In genomic region chr1:177983824-177984528, GRCh38 we compare ENCODE assay signal across 1 cellular context.
A peak's percentile ranks its signal among the peaks of the same experiment; 100 is the strongest.
TF ChIP-seq lines count a peak whose summit lies in the region.

No MANE protein-coding gene starts in this region.

TF ChIP-seq in HEK293, 187 proteins besides CTCF, POLR2A, EP300 and RAD21 (continued from another document and continues in another):
- TF ChIP-seq ZNF26 (tag by site-specific recombination; IDR thresholded peaks at IDR 0.05) (no peak), ZNF433 (tag by site-specific recombination; IDR thresholded peaks at IDR 0.05; ENCODE audit: low read depth) (no peak), ZNF24 (tag by site-specific recombination; IDR thresholded peaks at IDR 0.05) (peak; percentile 43; the same call in 1 of the 2 replicates), ZFP69B (tag by site-specific recombination; IDR thresholded peaks at IDR 0.05) (peak; percentile 68; the same call in 1 of the 2 replicates), ZNF623 (tag by site-specific recombination; IDR thresholded peaks at IDR 0.05) (no peak), ZNF248 (tag by site-specific recombination; IDR thresholded peaks at IDR 0.05) (no peak), KLF9 (tag by site-specific recombination; IDR thresholded peaks at IDR 0.05; ENCODE audit: low read depth) (no peak), RBAK (tag by site-specific recombination; IDR thresholded peaks at IDR 0.05) (no peak), SCRT2 (tag by site-specific recombination; IDR thresholded peaks at IDR 0.05) (no peak), MEIS1 (CRISPR knock-in tag; IDR thresholded peaks at IDR 0.05; ENCODE audit: borderline replicate concordance) (no peak), ZBTB48 (tag by site-specific recombination; IDR thresholded peaks at IDR 0.05) (peak; percentile 51; the same call in 1 of the 2 replicates), ZNF843 (tag by site-specific recombination; IDR thresholded peaks at IDR 0.05) (0 out of 2 replicates have a peak, but pooled peaks have one; percentile 23), ZNF830 (tag by site-specific recombination; IDR thresholded peaks at IDR 0.05; ENCODE audit: low read depth) (no peak), MZF1 (tag by site-specific recombination; IDR thresholded peaks at IDR 0.05; ENCODE audit: borderline replicate concordance) (no peak), WT1 (tag by site-specific recombination; IDR thresholded peaks at IDR 0.05) (no peak), ZNF639 (tag by site-specific recombination; IDR thresholded peaks at IDR 0.05) (no peak), ZNF175 (tag by site-specific recombination; IDR thresholded peaks at IDR 0.05) (no peak), ZNF624 (tag by site-specific recombination; IDR thresholded peaks at IDR 0.05) (no peak), GLI4 (tag by site-specific recombination; IDR thresholded peaks at IDR 0.05) (no peak), ZNF777 (tag by site-specific recombination; IDR thresholded peaks at IDR 0.05; ENCODE audit: borderline replicate concordance) (no peak), ZNF664 (tag by site-specific recombination; IDR thresholded peaks at IDR 0.05) (no peak), ZNF155 (tag by site-specific recombination; IDR thresholded peaks at IDR 0.05) (no peak), MYNN (tag by site-specific recombination; IDR thresholded peaks at IDR 0.05; ENCODE audit: borderline replicate concordance) (no peak), ZNF214 (tag by site-specific recombination; IDR thresholded peaks at IDR 0.05; ENCODE audit: borderline replicate concordance) (no peak), ZNF501 (tag by site-specific recombination; IDR thresholded peaks at IDR 0.05) (0 out of 2 replicates have a peak, but pooled peaks have one; percentile 27), ZNF354C (tag by site-specific recombination; IDR thresholded peaks at IDR 0.05; ENCODE audit: borderline replicate concordance, low read depth) (no peak), KLF8 (tag by site-specific recombination; IDR thresholded peaks at IDR 0.05) (peak; percentile 58; the same call in 1 of the 2 replicates), BCL11A (tag by site-specific recombination; IDR thresholded peaks at IDR 0.05; ENCODE audit: low read depth) (no peak), ZNF302 (tag by site-specific recombination; IDR thresholded peaks at IDR 0.05; ENCODE audit: low read depth) (no peak), ZNF558 (tag by site-specific recombination; IDR thresholded peaks at IDR 0.05) (no peak), ZNF394 (tag by site-specific recombination; IDR thresholded peaks at IDR 0.05; ENCODE audit: borderline replicate concordance) (peak; percentile 31; the same call in 1 of the 2 replicates), ZSCAN4 (tag by site-specific recombination; IDR thresholded peaks at IDR 0.05) (no peak), ZIC2 (tag by site-specific recombination; IDR thresholded peaks at IDR 0.05) (peak; percentile 83), ZNF560 (tag by site-specific recombination; IDR thresholded peaks at IDR 0.05; ENCODE audit: borderline replicate concordance) (no peak), ZNF747 (tag by site-specific recombination; IDR thresholded peaks at IDR 0.05) (no peak), ZNF350 (tag by site-specific recombination; IDR thresholded peaks at IDR 0.05) (no peak; the same call in 1 of the 2 replicates)
- TF ChIP-seq, protein P1, sequence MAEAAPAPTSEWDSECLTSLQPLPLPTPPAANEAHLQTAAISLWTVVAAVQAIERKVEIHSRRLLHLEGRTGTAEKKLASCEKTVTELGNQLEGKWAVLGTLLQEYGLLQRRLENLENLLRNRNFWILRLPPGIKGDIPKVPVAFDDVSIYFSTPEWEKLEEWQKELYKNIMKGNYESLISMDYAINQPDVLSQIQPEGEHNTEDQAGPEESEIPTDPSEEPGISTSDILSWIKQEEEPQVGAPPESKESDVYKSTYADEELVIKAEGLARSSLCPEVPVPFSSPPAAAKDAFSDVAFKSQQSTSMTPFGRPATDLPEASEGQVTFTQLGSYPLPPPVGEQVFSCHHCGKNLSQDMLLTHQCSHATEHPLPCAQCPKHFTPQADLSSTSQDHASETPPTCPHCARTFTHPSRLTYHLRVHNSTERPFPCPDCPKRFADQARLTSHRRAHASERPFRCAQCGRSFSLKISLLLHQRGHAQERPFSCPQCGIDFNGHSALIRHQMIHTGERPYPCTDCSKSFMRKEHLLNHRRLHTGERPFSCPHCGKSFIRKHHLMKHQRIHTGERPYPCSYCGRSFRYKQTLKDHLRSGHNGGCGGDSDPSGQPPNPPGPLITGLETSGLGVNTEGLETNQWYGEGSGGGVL (tag by site-specific recombination; IDR thresholded peaks at IDR 0.05), result no peak
- TF ChIP-seq, protein P2, sequence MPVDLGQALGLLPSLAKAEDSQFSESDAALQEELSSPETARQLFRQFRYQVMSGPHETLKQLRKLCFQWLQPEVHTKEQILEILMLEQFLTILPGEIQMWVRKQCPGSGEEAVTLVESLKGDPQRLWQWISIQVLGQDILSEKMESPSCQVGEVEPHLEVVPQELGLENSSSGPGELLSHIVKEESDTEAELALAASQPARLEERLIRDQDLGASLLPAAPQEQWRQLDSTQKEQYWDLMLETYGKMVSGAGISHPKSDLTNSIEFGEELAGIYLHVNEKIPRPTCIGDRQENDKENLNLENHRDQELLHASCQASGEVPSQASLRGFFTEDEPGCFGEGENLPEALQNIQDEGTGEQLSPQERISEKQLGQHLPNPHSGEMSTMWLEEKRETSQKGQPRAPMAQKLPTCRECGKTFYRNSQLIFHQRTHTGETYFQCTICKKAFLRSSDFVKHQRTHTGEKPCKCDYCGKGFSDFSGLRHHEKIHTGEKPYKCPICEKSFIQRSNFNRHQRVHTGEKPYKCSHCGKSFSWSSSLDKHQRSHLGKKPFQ (tag by site-specific recombination; IDR thresholded peaks at IDR 0.05), result no peak
- TF ChIP-seq, protein P3, sequence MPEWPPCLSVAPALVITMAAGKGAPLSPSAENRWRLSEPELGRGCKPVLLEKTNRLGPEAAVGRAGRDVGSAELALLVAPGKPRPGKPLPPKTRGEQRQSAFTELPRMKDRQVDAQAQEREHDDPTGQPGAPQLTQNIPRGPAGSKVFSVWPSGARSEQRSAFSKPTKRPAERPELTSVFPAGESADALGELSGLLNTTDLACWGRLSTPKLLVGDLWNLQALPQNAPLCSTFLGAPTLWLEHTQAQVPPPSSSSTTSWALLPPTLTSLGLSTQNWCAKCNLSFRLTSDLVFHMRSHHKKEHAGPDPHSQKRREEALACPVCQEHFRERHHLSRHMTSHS (tag by site-specific recombination; IDR thresholded peaks at IDR 0.05), result no peak
- TF ChIP-seq, protein P4, sequence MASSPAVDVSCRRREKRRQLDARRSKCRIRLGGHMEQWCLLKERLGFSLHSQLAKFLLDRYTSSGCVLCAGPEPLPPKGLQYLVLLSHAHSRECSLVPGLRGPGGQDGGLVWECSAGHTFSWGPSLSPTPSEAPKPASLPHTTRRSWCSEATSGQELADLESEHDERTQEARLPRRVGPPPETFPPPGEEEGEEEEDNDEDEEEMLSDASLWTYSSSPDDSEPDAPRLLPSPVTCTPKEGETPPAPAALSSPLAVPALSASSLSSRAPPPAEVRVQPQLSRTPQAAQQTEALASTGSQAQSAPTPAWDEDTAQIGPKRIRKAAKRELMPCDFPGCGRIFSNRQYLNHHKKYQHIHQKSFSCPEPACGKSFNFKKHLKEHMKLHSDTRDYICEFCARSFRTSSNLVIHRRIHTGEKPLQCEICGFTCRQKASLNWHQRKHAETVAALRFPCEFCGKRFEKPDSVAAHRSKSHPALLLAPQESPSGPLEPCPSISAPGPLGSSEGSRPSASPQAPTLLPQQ (tag by site-specific recombination; IDR thresholded peaks at IDR 0.05), result peak; percentile 73; the same call in 1 of the 2 replicates
- TF ChIP-seq, protein P5, sequence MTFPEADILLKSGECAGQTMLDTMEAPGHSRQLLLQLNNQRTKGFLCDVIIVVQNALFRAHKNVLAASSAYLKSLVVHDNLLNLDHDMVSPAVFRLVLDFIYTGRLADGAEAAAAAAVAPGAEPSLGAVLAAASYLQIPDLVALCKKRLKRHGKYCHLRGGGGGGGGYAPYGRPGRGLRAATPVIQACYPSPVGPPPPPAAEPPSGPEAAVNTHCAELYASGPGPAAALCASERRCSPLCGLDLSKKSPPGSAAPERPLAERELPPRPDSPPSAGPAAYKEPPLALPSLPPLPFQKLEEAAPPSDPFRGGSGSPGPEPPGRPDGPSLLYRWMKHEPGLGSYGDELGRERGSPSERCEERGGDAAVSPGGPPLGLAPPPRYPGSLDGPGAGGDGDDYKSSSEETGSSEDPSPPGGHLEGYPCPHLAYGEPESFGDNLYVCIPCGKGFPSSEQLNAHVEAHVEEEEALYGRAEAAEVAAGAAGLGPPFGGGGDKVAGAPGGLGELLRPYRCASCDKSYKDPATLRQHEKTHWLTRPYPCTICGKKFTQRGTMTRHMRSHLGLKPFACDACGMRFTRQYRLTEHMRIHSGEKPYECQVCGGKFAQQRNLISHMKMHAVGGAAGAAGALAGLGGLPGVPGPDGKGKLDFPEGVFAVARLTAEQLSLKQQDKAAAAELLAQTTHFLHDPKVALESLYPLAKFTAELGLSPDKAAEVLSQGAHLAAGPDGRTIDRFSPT (tag by site-specific recombination; IDR thresholded peaks at IDR 0.05), result no peak
- TF ChIP-seq, protein P6, sequence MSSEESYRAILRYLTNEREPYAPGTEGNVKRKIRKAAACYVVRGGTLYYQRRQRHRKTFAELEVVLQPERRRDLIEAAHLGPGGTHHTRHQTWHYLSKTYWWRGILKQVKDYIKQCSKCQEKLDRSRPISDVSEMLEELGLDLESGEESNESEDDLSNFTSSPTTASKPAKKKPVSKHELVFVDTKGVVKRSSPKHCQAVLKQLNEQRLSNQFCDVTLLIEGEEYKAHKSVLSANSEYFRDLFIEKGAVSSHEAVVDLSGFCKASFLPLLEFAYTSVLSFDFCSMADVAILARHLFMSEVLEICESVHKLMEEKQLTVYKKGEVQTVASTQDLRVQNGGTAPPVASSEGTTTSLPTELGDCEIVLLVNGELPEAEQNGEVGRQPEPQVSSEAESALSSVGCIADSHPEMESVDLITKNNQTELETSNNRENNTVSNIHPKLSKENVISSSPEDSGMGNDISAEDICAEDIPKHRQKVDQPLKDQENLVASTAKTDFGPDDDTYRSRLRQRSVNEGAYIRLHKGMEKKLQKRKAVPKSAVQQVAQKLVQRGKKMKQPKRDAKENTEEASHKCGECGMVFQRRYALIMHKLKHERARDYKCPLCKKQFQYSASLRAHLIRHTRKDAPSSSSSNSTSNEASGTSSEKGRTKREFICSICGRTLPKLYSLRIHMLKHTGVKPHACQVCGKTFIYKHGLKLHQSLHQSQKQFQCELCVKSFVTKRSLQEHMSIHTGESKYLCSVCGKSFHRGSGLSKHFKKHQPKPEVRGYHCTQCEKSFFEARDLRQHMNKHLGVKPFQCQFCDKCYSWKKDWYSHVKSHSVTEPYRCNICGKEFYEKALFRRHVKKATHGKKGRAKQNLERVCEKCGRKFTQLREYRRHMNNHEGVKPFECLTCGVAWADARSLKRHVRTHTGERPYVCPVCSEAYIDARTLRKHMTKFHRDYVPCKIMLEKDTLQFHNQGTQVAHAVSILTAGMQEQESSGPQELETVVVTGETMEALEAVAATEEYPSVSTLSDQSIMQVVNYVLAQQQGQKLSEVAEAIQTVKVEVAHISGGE (tag by site-specific recombination; conservative IDR thresholded peaks at IDR 0.05; ENCODE audit: low read depth), result peak; percentile 99
- TF ChIP-seq, protein P7, sequence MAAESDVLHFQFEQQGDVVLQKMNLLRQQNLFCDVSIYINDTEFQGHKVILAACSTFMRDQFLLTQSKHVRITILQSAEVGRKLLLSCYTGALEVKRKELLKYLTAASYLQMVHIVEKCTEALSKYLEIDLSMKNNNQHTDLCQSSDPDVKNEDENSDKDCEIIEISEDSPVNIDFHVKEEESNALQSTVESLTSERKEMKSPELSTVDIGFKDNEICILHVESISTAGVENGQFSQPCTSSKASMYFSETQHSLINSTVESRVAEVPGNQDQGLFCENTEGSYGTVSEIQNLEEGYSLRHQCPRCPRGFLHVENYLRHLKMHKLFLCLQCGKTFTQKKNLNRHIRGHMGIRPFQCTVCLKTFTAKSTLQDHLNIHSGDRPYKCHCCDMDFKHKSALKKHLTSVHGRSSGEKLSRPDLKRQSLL (tag by site-specific recombination; IDR thresholded peaks at IDR 0.05), result 0 out of 2 replicates have a peak, but pooled peaks have one; percentile 12
- TF ChIP-seq, protein P8, sequence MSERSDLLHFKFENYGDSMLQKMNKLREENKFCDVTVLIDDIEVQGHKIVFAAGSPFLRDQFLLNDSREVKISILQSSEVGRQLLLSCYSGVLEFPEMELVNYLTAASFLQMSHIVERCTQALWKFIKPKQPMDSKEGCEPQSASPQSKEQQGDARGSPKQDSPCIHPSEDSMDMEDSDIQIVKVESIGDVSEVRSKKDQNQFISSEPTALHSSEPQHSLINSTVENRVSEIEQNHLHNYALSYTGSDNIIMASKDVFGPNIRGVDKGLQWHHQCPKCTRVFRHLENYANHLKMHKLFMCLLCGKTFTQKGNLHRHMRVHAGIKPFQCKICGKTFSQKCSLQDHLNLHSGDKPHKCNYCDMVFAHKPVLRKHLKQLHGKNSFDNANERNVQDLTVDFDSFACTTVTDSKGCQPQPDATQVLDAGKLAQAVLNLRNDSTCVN (tag by site-specific recombination; optimal IDR thresholded peaks at IDR 0.05), result no peak
